ENCODE assay signal across 9 cellular contexts in genomic region chr19:49850221-49850486, GRCh38. TPM values are rescaled to one million over a fixed set of nuclear protein-coding genes. Genes with fewer than 3 reads are reported as not detected.
A peak's percentile ranks its signal among the peaks of the same experiment; 100 is the strongest.
DNase-seq lines count a peak whose midpoint lies in the region; ATAC-seq, FAIRE-seq and TF ChIP-seq lines count a peak whose summit lies in the region.
"Had no signal": no experiment of that assay in that cellular context is flagged by ENCODE, and none has a peak within 500 bp of the region (broad histone marks: within the 10 kb centered on the region; RNA-seq: fewer than 3 reads in every experiment).

No MANE protein-coding gene starts in this region.

- peaks cover 6% of the 10 kb centered on the region for H3K9me3 Mint-ChIP-seq in T-helper 1 cell treated with Interleukin-12 subunit alpha and Interleukin-12 subunit beta and Interleukin-4 antibody, amounts not matched to agents 30 μg/mL and 1 μg/mL, for 36 hours
- peaks cover 1% of the 10 kb centered on the region for H3K9me3 Mint-ChIP-seq in activated naive CD8-positive, alpha-beta T cell treated with anti-CD3 and anti-CD28 coated beads, Interleukin-2, amount 10 ng/mL, durations not matched to agents 7 days and 5 days

- no peak for FAIRE-seq in frontal cortex (lab: Jason Lieb, UNC)
- FAIRE-seq: islet of Langerhans had no signal

- peak overlapping the region; percentile 94 for H3K27ac Mint-ChIP-seq in T-helper 1 cell treated with Interleukin-12 subunit alpha and Interleukin-12 subunit beta and Interleukin-4 antibody, amounts not matched to agents 30 μg/mL and 1 μg/mL, for 36 hours
- peak overlapping the region; percentile 94 for H3K27ac Mint-ChIP-seq in activated naive CD8-positive, alpha-beta T cell treated with anti-CD3 and anti-CD28 coated beads, Interleukin-2, amount 10 ng/mL, durations not matched to agents 7 days and 5 days

- H3K4me3 Mint-ChIP-seq in T-helper 1 cell treated with Interleukin-12 subunit alpha and Interleukin-12 subunit beta and Interleukin-4 antibody, amounts not matched to agents 30 μg/mL and 1 μg/mL, for 36 hours, result peak overlapping the region; percentile 87
- H3K4me3 Mint-ChIP-seq in activated naive CD8-positive, alpha-beta T cell treated with anti-CD3 and anti-CD28 coated beads, Interleukin-2, amount 10 ng/mL, durations not matched to agents 7 days and 5 days, result peak overlapping the region; percentile 87

- H3K36me3 Mint-ChIP-seq in T-helper 1 cell treated with Interleukin-12 subunit alpha and Interleukin-12 subunit beta and Interleukin-4 antibody, amounts not matched to agents 30 μg/mL and 1 μg/mL, for 36 hours (ENCODE audit: low read depth), result peaks cover 7% of the 10 kb centered on the region
- peaks cover 4% of the 10 kb centered on the region for H3K36me3 Mint-ChIP-seq in activated naive CD8-positive, alpha-beta T cell treated with anti-CD3 and anti-CD28 coated beads, Interleukin-2, amount 10 ng/mL, durations not matched to agents 7 days and 5 days

- H3K4me1 Mint-ChIP-seq in T-helper 1 cell treated with Interleukin-12 subunit alpha and Interleukin-12 subunit beta and Interleukin-4 antibody, amounts not matched to agents 30 μg/mL and 1 μg/mL, for 36 hours (ENCODE audit: low read depth), result peaks cover 36% of the 10 kb centered on the region
- H3K4me1 Mint-ChIP-seq in activated naive CD8-positive, alpha-beta T cell treated with anti-CD3 and anti-CD28 coated beads, Interleukin-2, amount 10 ng/mL, durations not matched to agents 7 days and 5 days, result peaks cover 31% of the 10 kb centered on the region

- H3K4me3 ChIP-seq in kidney epithelial cell (ENCODE audit: low read depth, low read length) (peak overlapping the region; percentile 81), suprapubic skin (peak overlapping the region; percentile 98)

- H3K9me3 ChIP-seq in suprapubic skin, result no peaks in the 10 kb centered on the region

- H3K27me3 Mint-ChIP-seq in T-helper 1 cell treated with Interleukin-12 subunit alpha and Interleukin-12 subunit beta and Interleukin-4 antibody, amounts not matched to agents 30 μg/mL and 1 μg/mL, for 36 hours (ENCODE audit: low read depth), result peaks cover 6% of the 10 kb centered on the region
- H3K27me3 Mint-ChIP-seq in activated naive CD8-positive, alpha-beta T cell treated with anti-CD3 and anti-CD28 coated beads, Interleukin-2, amount 10 ng/mL, durations not matched to agents 7 days and 5 days, result peaks cover 2% of the 10 kb centered on the region

- TF ChIP-seq POLR2A in suprapubic skin (IDR thresholded peaks at IDR 0.05), result no peak

- H3K4me1 ChIP-seq in suprapubic skin, result peaks cover 42% of the 10 kb centered on the region

- peak overlapping the region; percentile 99 for H3K27ac ChIP-seq in suprapubic skin

- TF ChIP-seq CTCF in kidney epithelial cell (IDR thresholded peaks at IDR 0.05; ENCODE audit: insufficient read depth, low read length, poor library complexity, severe bottlenecking) (no peak), suprapubic skin (IDR thresholded peaks at IDR 0.05) (no peak)

- H3K36me3 ChIP-seq in kidney epithelial cell (ENCODE audit: control insufficient read depth, insufficient read depth, low read length) (no peaks in the 10 kb centered on the region), suprapubic skin (peaks cover 9% of the 10 kb centered on the region)

- TF ChIP-seq EP300 in suprapubic skin (IDR thresholded peaks at IDR 0.05), result no peak

- DNase-seq in T-helper 1 cell (no peak), kidney epithelial cell (ENCODE audit: low read depth) (no peak), suprapubic skin (ENCODE audit: low spot score in 2 of 2) (no peak), COLO829 (ENCODE audit: low spot score) (no peak), frontal cortex (ENCODE audit: low spot score in 2 of 2) (no peak)
- no peak for DNase-seq in activated naive CD8-positive, alpha-beta T cell treated with anti-CD3 and anti-CD28 coated beads, Interleukin-2, amount 10 ng/mL, durations not matched to agents 7 days and 5 days
- no peak for DNase-seq in effector CD4-positive, alpha-beta T cell

- WGBS in suprapubic skin, result 61% methylated on average over 12 of the region's 12 CpGs

- POLR2A ChIA-PET in activated naive CD8-positive, alpha-beta T cell treated with anti-CD3 and anti-CD28 coated beads, Interleukin-2, amount 10 ng/mL, durations not matched to agents 7 days and 5 days (lab: Charles Lee), result interaction anchor here (0.8 to 4.3 kb wide), 14 partner anchors 13 to 354 kb away, joined by 3 to 23 read pairs (median 4); partner anchors contain the start of genes AKT1S1, AP2A1, FUZ and MED25

- no peaks in the 10 kb centered on the region for H3K27me3 ChIP-seq in kidney epithelial cell (ENCODE audit: control insufficient read depth, insufficient read depth, low read length)
- no peaks in the 10 kb centered on the region for H3K27me3 ChIP-seq in suprapubic skin

- peak; percentile 2 for ATAC-seq in activated naive CD8-positive, alpha-beta T cell treated with anti-CD3 and anti-CD28 coated beads, Interleukin-2, amount 10 ng/mL, durations not matched to agents 7 days and 5 days (ENCODE audit: low read depth)

RNA-seq across cellular contexts. Expression of gene PTOV1, which starts 0.8 kb away (rescaled TPM):
- 100 to 1,000 TPM in 1 of 2 experiments, 10 to 100 TPM in 1; 99.7 to 102 TPM for total RNA-seq in activated naive CD8-positive, alpha-beta T cell treated with anti-CD3 and anti-CD28 coated beads, Interleukin-2, amount 10 ng/mL, durations not matched to agents 7 days and 5 days
- 47.9 and 71.1 TPM in 2 replicates for total RNA-seq in kidney epithelial cell
- total RNA-seq in suprapubic skin, result 100 to 1,000 TPM in 1 of 4 donors, 10 to 100 TPM in 3; 82.2 to 147 (median 91.2) TPM
- total RNA-seq in frontal cortex, result 109 TPM

RNA-seq across cellular contexts. Expression of gene PNKP, which starts 17.2 kb away (rescaled TPM):
- 100 to 1,000 TPM; 144 to 160 TPM for total RNA-seq in activated naive CD8-positive, alpha-beta T cell treated with anti-CD3 and anti-CD28 coated beads, Interleukin-2, amount 10 ng/mL, durations not matched to agents 7 days and 5 days
- total RNA-seq in kidney epithelial cell (69.3 and 78.2 TPM in 2 replicates), suprapubic skin (10 to 100 TPM; 26.0 to 53.3 (median 40.5) TPM), frontal cortex (23.2 TPM)

RNA-seq across cellular contexts. Expression of gene AKT1S1, which starts 27.0 kb away (rescaled TPM):
- total RNA-seq in activated naive CD8-positive, alpha-beta T cell treated with anti-CD3 and anti-CD28 coated beads, Interleukin-2, amount 10 ng/mL, durations not matched to agents 7 days and 5 days, result 10 to 100 TPM; 17.3 to 19.9 TPM
- total RNA-seq in kidney epithelial cell (23.2 and 34.6 TPM in 2 replicates), suprapubic skin (10 to 100 TPM; 19.3 to 25.1 (median 20.0) TPM), frontal cortex (4.1 TPM)

RNA-seq across cellular contexts. Expression of gene TBC1D17, which starts 27.3 kb away (rescaled TPM):
- 10 to 100 TPM; 51.3 to 53.4 TPM for total RNA-seq in activated naive CD8-positive, alpha-beta T cell treated with anti-CD3 and anti-CD28 coated beads, Interleukin-2, amount 10 ng/mL, durations not matched to agents 7 days and 5 days
- total RNA-seq in kidney epithelial cell (17.4 and 28.1 TPM in 2 replicates), suprapubic skin (10 to 100 TPM; 40.5 to 93.4 (median 59.4) TPM), frontal cortex (5.7 TPM)

RNA-seq across cellular contexts. Expression of gene MED25, which starts 32.1 kb away (rescaled TPM):
- 10 to 100 TPM; 60.4 to 66.3 TPM for total RNA-seq in activated naive CD8-positive, alpha-beta T cell treated with anti-CD3 and anti-CD28 coated beads, Interleukin-2, amount 10 ng/mL, durations not matched to agents 7 days and 5 days
- total RNA-seq in kidney epithelial cell, result 31.6 and 34.5 TPM in 2 replicates
- total RNA-seq in suprapubic skin, result 10 to 100 TPM; 32.2 to 60.3 (median 40.8) TPM
- total RNA-seq in frontal cortex, result 14.3 TPM
